Comparison of ENCODE assay signal across 1 cellular context in the genomic region with DNA sequence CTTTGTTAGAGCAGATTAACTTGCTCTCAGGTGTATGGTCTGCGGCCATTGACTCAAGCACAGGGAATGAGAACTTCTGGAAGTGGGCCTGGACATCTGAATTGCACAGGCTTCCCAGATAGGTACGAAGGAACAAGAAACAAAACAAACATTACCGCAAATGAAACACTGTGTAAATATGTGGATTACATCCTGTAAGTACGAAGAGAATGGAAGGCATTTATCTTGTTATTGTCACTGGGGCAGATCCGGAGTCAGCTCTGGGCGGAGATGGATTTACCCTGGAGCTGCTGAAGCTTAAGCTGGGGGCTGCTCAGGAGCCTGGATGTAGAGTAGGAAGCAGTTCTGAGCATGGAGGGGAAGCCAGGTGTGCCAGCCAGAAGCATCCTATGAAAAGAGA.
TF ChIP-seq lines count a peak whose summit lies in the region.

No MANE protein-coding gene starts in this region.

TF ChIP-seq in endothelial cell of umbilical vein, 7 proteins besides CTCF, POLR2A, EP300 and RAD21 (continued from another document):
- TF ChIP-seq, protein P1, sequence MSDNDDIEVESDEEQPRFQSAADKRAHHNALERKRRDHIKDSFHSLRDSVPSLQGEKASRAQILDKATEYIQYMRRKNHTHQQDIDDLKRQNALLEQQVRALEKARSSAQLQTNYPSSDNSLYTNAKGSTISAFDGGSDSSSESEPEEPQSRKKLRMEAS (IDR thresholded peaks at IDR 0.05; ENCODE audit: insufficient read depth, insufficient read length): no peak
- TF ChIP-seq POLR2AphosphoS5 (IDR thresholded peaks at IDR 0.05; ENCODE audit: insufficient read depth, low read depth, low read length) (no peak), JUN (IDR thresholded peaks at IDR 0.05; ENCODE audit: borderline replicate concordance, insufficient read depth, insufficient read length, low read depth) (no peak), MYC (IDR thresholded peaks at IDR 0.05; ENCODE audit: low read depth, low read length) (no peak), FOS (IDR thresholded peaks at IDR 0.05; ENCODE audit: borderline replicate concordance, insufficient read depth, low read length) (no peak)
